8 cellular contexts compared by ENCODE assay signal in genomic region chr1:113677250-113678158, GRCh38.
DNase-seq lines count a peak whose midpoint lies in the region; ATAC-seq, FAIRE-seq and TF ChIP-seq lines count a peak whose summit lies in the region.

No MANE protein-coding gene starts in this region.

- H3K9me1 ChIP-seq in endothelial cell of umbilical vein (replicated peaks; ENCODE audit: control insufficient read depth, extremely low read depth, insufficient read depth, low read length) = no peaks in the 10 kb centered on the region

- dilution Hi-C loops in endothelial cell of umbilical vein (cut with MboI; ENCODE audit: extremely low pct_ligation_motif_present, low sequenced_read_pairs) = no loop called here

- intact Hi-C loops in endothelial cell of umbilical vein (cut with micrococcal nuclease) = loop anchor here (1.0 to 5.0 kb wide), 6 partner anchors 224 to 961 kb away; partner anchors contain the start of gene MAGI3

- no peak for ATAC-seq in stimulated activated effector memory CD8-positive, alpha-beta T cell treated with anti-CD3 and anti-CD28 coated beads, Interleukin-12 subunit alpha, Interleukin-12 subunit beta, amount 100 ng/mL, for 72 hours
- ATAC-seq in GM18909 (IDR thresholded peaks at IDR 0.05; ENCODE audit: poor library complexity, unreplicated experiment) (no peak), HG02981 (IDR thresholded peaks at IDR 0.05; ENCODE audit: unreplicated experiment) (no peak)

- no peaks in the 10 kb centered on the region for H3K9me3 ChIP-seq in endothelial cell of umbilical vein (replicated peaks; ENCODE audit: control insufficient read depth, insufficient read depth, low read length)

- peak; percentile 18 to 33 for TF ChIP-seq CTCF in endothelial cell of umbilical vein (IDR thresholded peaks at IDR 0.05; ENCODE audit: extremely low read depth in 1 of 2, insufficient read depth in 1 of 2, low read depth in 1 of 2, low read length in 2 of 2)

- H3K9me3 Mint-ChIP-seq in stimulated activated effector memory CD8-positive, alpha-beta T cell treated with anti-CD3 and anti-CD28 coated beads, Interleukin-12 subunit alpha, Interleukin-12 subunit beta, amount 100 ng/mL, for 72 hours = no peaks in the 10 kb centered on the region

- no peak overlapping the region for H3K4me3 Mint-ChIP-seq in stimulated activated effector memory CD8-positive, alpha-beta T cell treated with anti-CD3 and anti-CD28 coated beads, Interleukin-12 subunit alpha, Interleukin-12 subunit beta, amount 100 ng/mL, for 72 hours

- CTCF ChIA-PET in endothelial cell of umbilical vein (lab: Charles Lee) = interaction anchor here (0.6 to 3.9 kb wide), 18 partner anchors 15 to 962 kb away, joined by 3 to 52 read pairs (median 4); partner anchors contain the start of genes LRIG2, MAGI3 and PPM1J

- no peak overlapping the region for H3K4me3 ChIP-seq in endothelial cell of umbilical vein (replicated peaks in 1 of 3; ENCODE audit: insufficient read depth in 1 of 3, low read depth in 1 of 3, low read length in 3 of 3)

- no peak overlapping the region for H3K27ac ChIP-seq in endothelial cell of umbilical vein (ENCODE audit: insufficient read depth, low read depth, low read length)

- no peaks in the 10 kb centered on the region for H3K27me3 ChIP-seq in endothelial cell of umbilical vein (ENCODE audit: control insufficient read depth in 2 of 2, insufficient read depth in 2 of 2, low read length in 2 of 2)

- H3K36me3 ChIP-seq in endothelial cell of umbilical vein (ENCODE audit: control insufficient read depth in 2 of 2, extremely low read depth in 1 of 2, insufficient read depth in 2 of 2, low read length in 2 of 2) = no peaks in the 10 kb centered on the region

- peaks cover 8% of the 10 kb centered on the region for H3K4me1 ChIP-seq in endothelial cell of umbilical vein (ENCODE audit: control insufficient read depth, extremely low read depth, insufficient read depth, low read length)

- no peaks in the 10 kb centered on the region for H3K36me3 Mint-ChIP-seq in stimulated activated effector memory CD8-positive, alpha-beta T cell treated with anti-CD3 and anti-CD28 coated beads, Interleukin-12 subunit alpha, Interleukin-12 subunit beta, amount 100 ng/mL, for 72 hours

- POLR2A ChIA-PET in endothelial cell of umbilical vein (lab: Charles Lee) = no interaction called here

- H3K27ac Mint-ChIP-seq in stimulated activated effector memory CD8-positive, alpha-beta T cell treated with anti-CD3 and anti-CD28 coated beads, Interleukin-12 subunit alpha, Interleukin-12 subunit beta, amount 100 ng/mL, for 72 hours = no peak overlapping the region

- peak; percentile 84 for FAIRE-seq in endothelial cell of umbilical vein (lab: Jason Lieb, UNC)

- no peak for TF ChIP-seq POLR2A in endothelial cell of umbilical vein (IDR thresholded peaks at IDR 0.05; ENCODE audit: low read depth, low read length)

- H4K20me1 ChIP-seq in endothelial cell of umbilical vein (replicated peaks; ENCODE audit: control insufficient read depth, extremely low read depth, insufficient read depth, low read length) = no peaks in the 10 kb centered on the region

- in situ Hi-C loops in G401 (cut with HindIII; ENCODE audit: low sequenced_read_pairs) = no loop called here
- in situ Hi-C loops in KBM-7 (cut with MboI; ENCODE audit: low pct_unique_long_range_greater_than_20kb, low sequenced_read_pairs) = loop anchor here (25.0 kb wide), 1 partner anchor 540 kb away; no protein-coding TSS in a partner anchor

- peak overlapping the region; percentile 17 for H3K4me2 ChIP-seq in endothelial cell of umbilical vein (ENCODE audit: insufficient read depth, low read length)

- H3K9ac ChIP-seq in endothelial cell of umbilical vein (replicated peaks; ENCODE audit: extremely low read depth, insufficient read depth, low read length) = no peak overlapping the region

- BruUV-seq in endothelial cell of umbilical vein (replicated peaks; lab: Mats Ljungman, UMichigan) = no TSS peak

- no peak overlapping the region for H2AFZ ChIP-seq in endothelial cell of umbilical vein (ENCODE audit: low read depth, low read length)

- H3K79me2 ChIP-seq in endothelial cell of umbilical vein (ENCODE audit: control insufficient read depth, insufficient read depth, low read length) = no peaks in the 10 kb centered on the region

- DNase-seq in G401 (ENCODE audit: low spot score) = peak; percentile 70
- DNase-seq in KBM-7 = peak; percentile 58
- peak; percentile 71 for DNase-seq in RKO (ENCODE audit: low spot score)
- peak; percentile 67 for DNase-seq in endothelial cell of umbilical vein (ENCODE audit: low read depth, low spot score)
- peak; percentile 48 for DNase-seq in myocyte (ENCODE audit: low read depth)
- DNase-seq in stimulated activated effector memory CD8-positive, alpha-beta T cell treated with anti-CD3 and anti-CD28 coated beads, Interleukin-12 subunit alpha, Interleukin-12 subunit beta, amount 100 ng/mL, for 72 hours (ENCODE audit: low spot score in 2 of 2) = no peak

- peaks cover 5% of the 10 kb centered on the region for H3K4me1 Mint-ChIP-seq in stimulated activated effector memory CD8-positive, alpha-beta T cell treated with anti-CD3 and anti-CD28 coated beads, Interleukin-12 subunit alpha, Interleukin-12 subunit beta, amount 100 ng/mL, for 72 hours

TF ChIP-seq in endothelial cell of umbilical vein, 7 proteins besides CTCF, POLR2A, EP300 and RAD21:
- TF ChIP-seq JUN (IDR thresholded peaks at IDR 0.05; ENCODE audit: borderline replicate concordance, insufficient read depth, insufficient read length, low read depth) = no peak
- no peak for TF ChIP-seq FOS (IDR thresholded peaks at IDR 0.05; ENCODE audit: borderline replicate concordance, insufficient read depth, low read length)
- no peak for TF ChIP-seq GATA2 (IDR thresholded peaks at IDR 0.05; ENCODE audit: insufficient read depth, insufficient read length, low read depth, low read length)
- TF ChIP-seq MYC (IDR thresholded peaks at IDR 0.05; ENCODE audit: low read depth, low read length) = no peak
- TF ChIP-seq MAX (IDR thresholded peaks at IDR 0.05; ENCODE audit: insufficient read depth, insufficient read length) = no peak
- no peak for TF ChIP-seq POLR2AphosphoS5 (IDR thresholded peaks at IDR 0.05; ENCODE audit: insufficient read depth, low read depth, low read length)
- TF ChIP-seq EZH2 (IDR thresholded peaks at IDR 0.05; ENCODE audit: borderline replicate concordance, low read depth, low read length, severe bottlenecking) = no peak

Comparison
In these comparisons a context has a peak if more than half of its experiments do, and no peak if none do; other contexts are left out.
1. DNase-seq: peak in G401 (single experiment), KBM-7 (single experiment), RKO (single experiment), endothelial cell of umbilical vein (single experiment) and myocyte (single experiment); none in stimulated activated effector memory CD8-positive, alpha-beta T cell treated with anti-CD3 and anti-CD28 coated beads, Interleukin-12 subunit alpha, Interleukin-12 subunit beta, amount 100 ng/mL, for 72 hours (0 of 2).